11 cellular contexts compared by ENCODE assay signal in the genomic region with DNA sequence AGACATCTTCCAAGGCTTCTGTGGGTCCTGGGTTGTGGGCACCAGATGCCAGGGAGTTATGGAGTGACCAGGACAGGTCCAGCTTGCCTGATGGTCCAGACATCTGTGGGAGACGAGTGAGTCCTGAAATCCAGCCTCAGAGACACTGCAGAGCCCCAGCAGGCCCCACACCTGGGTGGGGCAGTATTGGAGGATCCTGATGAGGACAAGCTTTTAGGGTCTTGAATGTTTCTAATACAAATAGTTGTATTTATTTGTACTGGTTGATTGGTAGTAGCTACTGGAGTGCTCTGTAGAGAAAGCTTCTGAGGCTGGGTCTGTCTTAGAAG.
"Had no signal": no experiment of that assay in that cellular context is flagged by ENCODE, and none has a peak within 500 bp of the region (broad histone marks: within the 10 kb centered on the region; RNA-seq: fewer than 3 reads in every experiment).

No MANE protein-coding gene starts in this region.

- FAIRE-seq: urothelium cell line had no signal

- H3K27me3 ChIP-seq: right atrium auricular region, thyroid gland had no signal

- H3K4me3 Mint-ChIP-seq: activated CD4-positive, alpha-beta memory T cell treated with anti-CD3 and anti-CD28 coated beads, Interleukin-2, amount 10 ng/mL, durations not matched to agents 7 days and 5 days; endodermal cell; naive thymus-derived CD4-positive, alpha-beta T cell; stimulated activated naive B cell treated with anti-CD40 and anti-IgM and Interleukin-4, amounts not matched to agents 10 μg/mL and 1 μg/mL and 100 μg/mL, for 72 hours had no signal

- H3K4me3 ChIP-seq: cardiac muscle cell, left lung, right atrium auricular region, thyroid gland had no signal

- H3K4me1 ChIP-seq: left lung, right atrium auricular region had no signal

- H3K36me3 ChIP-seq: cardiac muscle cell, left lung, right atrium auricular region, thyroid gland, WERI-Rb-1 had no signal

- H3K27ac Mint-ChIP-seq: activated CD4-positive, alpha-beta memory T cell treated with anti-CD3 and anti-CD28 coated beads, Interleukin-2, amount 10 ng/mL, durations not matched to agents 7 days and 5 days; activated naive CD4-positive, alpha-beta T cell treated with anti-CD3 and anti-CD28 coated beads, Interleukin-2, amount 50 U/mL, for 72 hours; endodermal cell; naive thymus-derived CD4-positive, alpha-beta T cell; stimulated activated naive B cell treated with anti-CD40 and anti-IgM and Interleukin-4, amounts not matched to agents 10 μg/mL and 1 μg/mL and 100 μg/mL, for 72 hours had no signal

- H3K9me3 ChIP-seq: left lung, right atrium auricular region, thyroid gland had no signal

- H3K9me3 Mint-ChIP-seq: activated CD4-positive, alpha-beta memory T cell treated with anti-CD3 and anti-CD28 coated beads, Interleukin-2, amount 10 ng/mL, durations not matched to agents 7 days and 5 days; activated naive CD4-positive, alpha-beta T cell treated with anti-CD3 and anti-CD28 coated beads, Interleukin-2, amount 50 U/mL, for 72 hours; endodermal cell; naive thymus-derived CD4-positive, alpha-beta T cell; stimulated activated naive B cell treated with anti-CD40 and anti-IgM and Interleukin-4, amounts not matched to agents 10 μg/mL and 1 μg/mL and 100 μg/mL, for 72 hours had no signal

- H3K4me1 Mint-ChIP-seq: endodermal cell had no signal

- H3K27ac ChIP-seq: cardiac muscle cell, left lung, right atrium auricular region, thyroid gland, WERI-Rb-1 had no signal

- H3K27me3 Mint-ChIP-seq: activated CD4-positive, alpha-beta memory T cell treated with anti-CD3 and anti-CD28 coated beads, Interleukin-2, amount 10 ng/mL, durations not matched to agents 7 days and 5 days had no signal

- H3K36me3 Mint-ChIP-seq: activated naive CD4-positive, alpha-beta T cell treated with anti-CD3 and anti-CD28 coated beads, Interleukin-2, amount 50 U/mL, for 72 hours; naive thymus-derived CD4-positive, alpha-beta T cell; stimulated activated naive B cell treated with anti-CD40 and anti-IgM and Interleukin-4, amounts not matched to agents 10 μg/mL and 1 μg/mL and 100 μg/mL, for 72 hours had no signal
